ENCODE assay signal across 2 cellular contexts in the genomic region with DNA sequence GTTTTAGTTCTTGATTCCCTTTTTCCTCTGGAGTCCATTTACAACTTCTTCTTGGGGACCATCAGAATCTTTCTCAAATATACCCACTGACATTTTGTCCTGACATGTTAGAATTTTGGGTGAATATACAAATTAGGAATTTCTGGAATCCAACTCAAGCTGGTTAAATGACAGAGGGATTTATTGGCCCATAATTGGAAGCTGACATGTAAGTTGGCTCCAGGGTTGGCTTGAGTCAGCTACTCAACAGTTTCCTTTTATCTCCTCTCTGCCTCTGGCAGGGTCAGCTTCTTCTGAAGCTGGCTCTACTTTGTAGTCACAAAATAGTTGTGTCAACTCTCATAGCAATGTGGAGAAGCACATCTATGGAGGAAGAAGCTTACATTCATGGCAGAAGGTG.
TF ChIP-seq lines count a peak whose summit lies in the region.

No MANE protein-coding gene starts in this region.

TF ChIP-seq in SK-N-SH, 30 proteins besides CTCF, POLR2A, EP300 and RAD21 (continued from another document):
- no peak for TF ChIP-seq RXRA (IDR thresholded peaks at IDR 0.05; ENCODE audit: borderline replicate concordance, low read depth)
- no peak for TF ChIP-seq MEF2A (IDR thresholded peaks at IDR 0.05; ENCODE audit: borderline replicate concordance, low read depth)
- TF ChIP-seq FOXJ3 (CRISPR knock-in tag; IDR thresholded peaks at IDR 0.05), result no peak
- no peak for TF ChIP-seq RCOR1 (IDR thresholded peaks at IDR 0.05; ENCODE audit: low read length)
- TF ChIP-seq SMC3 (IDR thresholded peaks at IDR 0.05; ENCODE audit: low read depth, low read length), result no peak
- TF ChIP-seq GATA2 (CRISPR knock-in tag; IDR thresholded peaks at IDR 0.05), result no peak
- TF ChIP-seq USF2 (IDR thresholded peaks at IDR 0.05; ENCODE audit: borderline replicate concordance, low read depth, low read length), result no peak
- no peak for TF ChIP-seq FOSL2 (IDR thresholded peaks at IDR 0.05; ENCODE audit: borderline replicate concordance, low read depth)
- TF ChIP-seq NFIC (IDR thresholded peaks at IDR 0.05; ENCODE audit: borderline replicate concordance), result 0 out of 2 replicates have a peak, but pooled peaks have one; percentile 26
- peak; percentile 76 for TF ChIP-seq PBX3 (IDR thresholded peaks at IDR 0.05)
- no peak for TF ChIP-seq POLR2AphosphoS5 (IDR thresholded peaks at IDR 0.05; ENCODE audit: low read depth, low read length)
- no peak for TF ChIP-seq REST (IDR thresholded peaks at IDR 0.05; ENCODE audit: low read depth, low read length)

TF ChIP-seq in SK-N-SH treated with all-trans-retinoic acid at 6 μM for 48 hours, 23 proteins besides CTCF, POLR2A, EP300 and RAD21 (continued from another document):
- TF ChIP-seq TSHZ2 (CRISPR knock-in tag; IDR thresholded peaks at IDR 0.05) (no peak), TOX (CRISPR knock-in tag; IDR thresholded peaks at IDR 0.05; ENCODE audit: borderline replicate concordance) (no peak), ISL1 (CRISPR knock-in tag; IDR thresholded peaks at IDR 0.05) (no peak), CSDC2 (CRISPR knock-in tag; IDR thresholded peaks at IDR 0.05) (no peak), SNAI2 (CRISPR knock-in tag; IDR thresholded peaks at IDR 0.05) (no peak), ZNF70 (CRISPR knock-in tag; IDR thresholded peaks at IDR 0.05) (no peak), PPARA (CRISPR knock-in tag; IDR thresholded peaks at IDR 0.05; ENCODE audit: borderline replicate concordance) (no peak), ZNF8 (CRISPR knock-in tag; IDR thresholded peaks at IDR 0.05) (no peak), ESRRG (CRISPR knock-in tag; IDR thresholded peaks at IDR 0.05) (no peak), OSR1 (CRISPR knock-in tag; IDR thresholded peaks at IDR 0.05) (no peak), CSRNP3 (CRISPR knock-in tag; IDR thresholded peaks at IDR 0.05) (no peak), BACH2 (CRISPR knock-in tag; IDR thresholded peaks at IDR 0.05; ENCODE audit: borderline replicate concordance) (no peak)
- TF ChIP-seq, protein P1, sequence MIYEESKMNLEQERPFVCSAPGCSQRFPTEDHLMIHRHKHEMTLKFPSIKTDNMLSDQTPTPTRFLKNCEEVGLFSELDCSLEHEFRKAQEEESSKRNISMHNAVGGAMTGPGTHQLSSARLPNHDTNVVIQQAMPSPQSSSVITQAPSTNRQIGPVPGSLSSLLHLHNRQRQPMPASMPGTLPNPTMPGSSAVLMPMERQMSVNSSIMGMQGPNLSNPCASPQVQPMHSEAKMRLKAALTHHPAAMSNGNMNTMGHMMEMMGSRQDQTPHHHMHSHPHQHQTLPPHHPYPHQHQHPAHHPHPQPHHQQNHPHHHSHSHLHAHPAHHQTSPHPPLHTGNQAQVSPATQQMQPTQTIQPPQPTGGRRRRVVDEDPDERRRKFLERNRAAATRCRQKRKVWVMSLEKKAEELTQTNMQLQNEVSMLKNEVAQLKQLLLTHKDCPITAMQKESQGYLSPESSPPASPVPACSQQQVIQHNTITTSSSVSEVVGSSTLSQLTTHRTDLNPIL (CRISPR knock-in tag; IDR thresholded peaks at IDR 0.05; ENCODE audit: low read depth), result no peak
